Comparison of ENCODE assay signal across 1 cellular context in the genomic region with DNA sequence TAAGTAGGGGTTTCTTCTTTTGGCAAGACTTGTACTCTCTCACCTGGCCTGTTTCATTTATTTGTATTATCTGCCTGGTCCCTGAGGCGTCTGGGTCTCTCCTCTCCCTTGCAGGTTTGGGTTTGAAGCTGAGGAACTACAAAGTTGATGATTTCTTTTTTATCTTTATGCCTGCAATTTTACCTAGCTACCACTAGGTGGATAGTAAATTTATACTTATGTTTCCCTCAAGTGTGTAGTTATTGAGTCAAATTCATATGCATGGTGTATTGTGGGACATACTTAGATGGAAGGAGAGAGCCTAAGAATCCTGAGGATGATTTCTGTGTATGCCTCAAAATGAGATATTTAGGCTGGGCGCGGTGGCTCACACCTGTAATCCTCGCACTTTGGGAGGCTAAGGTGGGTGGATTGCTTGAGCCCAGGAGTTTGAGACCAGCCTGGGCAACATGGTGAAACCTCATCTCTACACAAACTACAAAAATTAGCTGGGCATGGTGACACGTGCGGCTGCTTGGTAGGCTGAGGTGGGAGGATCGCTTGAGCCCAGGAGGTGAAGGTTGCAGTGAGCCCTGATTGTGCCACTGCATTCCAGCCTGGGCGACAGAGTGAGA.
TF ChIP-seq lines count a peak whose summit lies in the region.

No MANE protein-coding gene starts in this region.

TF ChIP-seq in K562, 482 proteins besides CTCF, POLR2A, EP300 and RAD21 (continued from another document):
- TF ChIP-seq, protein P1, sequence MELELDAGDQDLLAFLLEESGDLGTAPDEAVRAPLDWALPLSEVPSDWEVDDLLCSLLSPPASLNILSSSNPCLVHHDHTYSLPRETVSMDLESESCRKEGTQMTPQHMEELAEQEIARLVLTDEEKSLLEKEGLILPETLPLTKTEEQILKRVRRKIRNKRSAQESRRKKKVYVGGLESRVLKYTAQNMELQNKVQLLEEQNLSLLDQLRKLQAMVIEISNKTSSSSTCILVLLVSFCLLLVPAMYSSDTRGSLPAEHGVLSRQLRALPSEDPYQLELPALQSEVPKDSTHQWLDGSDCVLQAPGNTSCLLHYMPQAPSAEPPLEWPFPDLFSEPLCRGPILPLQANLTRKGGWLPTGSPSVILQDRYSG (tag; conservative IDR thresholded peaks at IDR 0.05; ENCODE audit: low read depth): no peak
- TF ChIP-seq FIP1L1 (IDR thresholded peaks at IDR 0.05; ENCODE audit: low read depth, low read length, poor library complexity, severe bottlenecking): no peak
- no peak for TF ChIP-seq NR2F6 (CRISPR knock-in tag; IDR thresholded peaks at IDR 0.05)
- TF ChIP-seq ZC3H11A (IDR thresholded peaks at IDR 0.05; ENCODE audit: low read depth, low read length): no peak
